In genomic region chr2:96809951-96810782, GRCh38 we compare ENCODE assay signal across 2 cellular contexts.
TF ChIP-seq lines count a peak whose summit lies in the region.

No MANE protein-coding gene starts in this region.

TF ChIP-seq in HepG2, 621 proteins besides CTCF, POLR2A, EP300 and RAD21 (continues in another document):
- TF ChIP-seq TFAP4 (IDR thresholded peaks at IDR 0.05; ENCODE audit: borderline replicate concordance, low read depth), result peak; percentile 54; the same call in 1 of the 2 replicates
- TF ChIP-seq ZNF605 (CRISPR knock-in tag; IDR thresholded peaks at IDR 0.05), result peak; percentile 71; the same call in 1 of the 2 replicates
- TF ChIP-seq ZNF770 (CRISPR knock-in tag; IDR thresholded peaks at IDR 0.05), result 0 out of 2 replicates have a peak, but pooled peaks have one; percentile 3
- TF ChIP-seq KDM5B (CRISPR knock-in tag; IDR thresholded peaks at IDR 0.05; ENCODE audit: borderline replicate concordance), result peak; percentile 18; the same call in 1 of the 2 replicates
- TF ChIP-seq ATF7 (IDR thresholded peaks at IDR 0.05), result no peak
- TF ChIP-seq ATF7 (CRISPR knock-in tag; IDR thresholded peaks at IDR 0.05), result 0 out of 2 replicates have a peak, but pooled peaks have one; percentile 12
- TF ChIP-seq ZNF619 (CRISPR knock-in tag; IDR thresholded peaks at IDR 0.05), result peak; percentile 51; the same call in 1 of the 2 replicates
- TF ChIP-seq ZFP91 (CRISPR knock-in tag; IDR thresholded peaks at IDR 0.05; ENCODE audit: borderline replicate concordance), result peak; percentile 50; the same call in 1 of the 2 replicates
- TF ChIP-seq ATF6 (CRISPR knock-in tag; conservative IDR thresholded peaks at IDR 0.05), result no peak
- 0 out of 2 replicates have a peak, but pooled peaks have one; percentile 82 for TF ChIP-seq FOXO4 (CRISPR knock-in tag; conservative IDR thresholded peaks at IDR 0.05)
- TF ChIP-seq BHLHE40 (IDR thresholded peaks at IDR 0.05; ENCODE audit: low read length), result 0 out of 2 replicates have a peak, but pooled peaks have one; percentile 20
- TF ChIP-seq ZNF563 (CRISPR knock-in tag; IDR thresholded peaks at IDR 0.05), result 0 out of 2 replicates have a peak, but pooled peaks have one; percentile 46
- 0 out of 2 replicates have a peak, but pooled peaks have one; percentile 29 for TF ChIP-seq HES4 (CRISPR knock-in tag; IDR thresholded peaks at IDR 0.05; ENCODE audit: borderline replicate concordance)
- TF ChIP-seq RBM22 (optimal IDR thresholded peaks at IDR 0.05; ENCODE audit: low read length), result peak; percentile 45
- TF ChIP-seq ZBTB25 (CRISPR knock-in tag; IDR thresholded peaks at IDR 0.05), result no peak
- peak; percentile 9 for TF ChIP-seq SRSF1 (optimal IDR thresholded peaks at IDR 0.05; ENCODE audit: low read depth, low read length)
- 0 out of 2 replicates have a peak, but pooled peaks have one; percentile 34 for TF ChIP-seq SAFB2 (CRISPR knock-in tag; IDR thresholded peaks at IDR 0.05; ENCODE audit: borderline replicate concordance, low read depth)
- no peak for TF ChIP-seq RXRB (CRISPR knock-in tag; IDR thresholded peaks at IDR 0.05; ENCODE audit: borderline replicate concordance)
- peak; percentile 78 for TF ChIP-seq ZNF501 (CRISPR knock-in tag; IDR thresholded peaks at IDR 0.05)

TF ChIP-seq in GM12891, 5 proteins besides CTCF, POLR2A, EP300 and RAD21:
- no peak for TF ChIP-seq POU2F2 (IDR thresholded peaks at IDR 0.05; ENCODE audit: low read depth, low read length)
- no peak for TF ChIP-seq PAX5 (IDR thresholded peaks at IDR 0.05; ENCODE audit: insufficient read depth, low read length, severe bottlenecking)
- no peak for TF ChIP-seq TAF1 (IDR thresholded peaks at IDR 0.05; ENCODE audit: low read depth, low read length)
- no peak for TF ChIP-seq SPI1 (IDR thresholded peaks at IDR 0.05; ENCODE audit: low read depth, low read length)
- TF ChIP-seq POLR2AphosphoS5 (IDR thresholded peaks at IDR 0.05; ENCODE audit: low read depth, low read length), result no peak
